ENCODE assay signal across 33 cellular contexts in the genomic region with DNA sequence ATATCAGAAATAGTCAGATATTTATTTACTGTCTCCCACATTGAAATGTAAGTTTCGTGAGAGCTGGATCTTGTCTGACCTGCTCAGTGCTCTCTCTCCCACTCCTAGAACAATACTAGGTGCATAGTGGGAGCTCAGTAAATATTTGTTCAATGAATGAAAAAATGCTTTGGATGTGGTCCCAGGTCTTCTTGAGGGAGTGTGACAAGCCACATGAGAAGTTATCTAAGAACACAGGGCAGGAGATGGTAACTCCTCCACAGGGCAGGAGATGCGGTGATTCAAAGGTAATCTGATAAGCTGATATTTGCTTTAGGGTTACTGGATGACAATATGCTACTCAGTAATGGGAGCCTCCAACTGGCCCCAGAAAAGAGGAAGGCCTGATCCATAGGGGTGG. TPM values are rescaled to one million over a fixed set of nuclear protein-coding genes. Genes with fewer than 3 reads are reported as not detected.
DNase-seq lines count a peak whose midpoint lies in the region; ATAC-seq, FAIRE-seq and TF ChIP-seq lines count a peak whose summit lies in the region.
"Had no signal": no experiment of that assay in that cellular context is flagged by ENCODE, and none has a peak within 500 bp of the region (broad histone marks: within the 10 kb centered on the region; RNA-seq: fewer than 3 reads in every experiment).

No MANE protein-coding gene starts in this region.

- POLR2A ChIA-PET in OCI-LY7 (lab: Charles Lee), result no interaction called here

- H3K4me3 ChIP-seq in endodermal cell (ENCODE audit: low read length) (no peak overlapping the region), pancreas (no peak overlapping the region), OCI-LY7 (ENCODE audit: low read depth, low read length, poor library complexity, severe bottlenecking) (no peak overlapping the region), heart left ventricle (no peak overlapping the region)
- H3K4me3 ChIP-seq: cardiac muscle cell, colonic mucosa, tibial nerve had no signal

- intact Hi-C loops in pancreas (cut with DNase I), result no loop called here
- intact Hi-C loops in posterior vena cava (cut with DNase I), result no loop called here
- intact Hi-C loops in OCI-LY7 (cut with micrococcal nuclease; ENCODE audit: unreplicated experiment), result no loop called here
- intact Hi-C loops in heart left ventricle (cut with DNase I), result loop anchor here in 1 of 10 donors (5.0 kb wide), 1 partner anchor 44 kb away; no protein-coding TSS in a partner anchor

- H2AFZ ChIP-seq in OCI-LY7 (ENCODE audit: low read length), result no peak overlapping the region

- no peaks in the 10 kb centered on the region for H3K4me1 Mint-ChIP-seq in activated naive CD4-positive, alpha-beta T cell treated with anti-CD3 and anti-CD28 coated beads, Interleukin-2, amount 50 U/mL, for 24 hours
- H3K4me1 Mint-ChIP-seq in endodermal cell, result peaks cover 26% of the 10 kb centered on the region
- H3K4me1 Mint-ChIP-seq: activated naive CD8-positive, alpha-beta T cell treated with anti-CD3 and anti-CD28 coated beads for 36 hours; CD8-positive, alpha-beta memory T cell; natural killer cell had no signal

- H3K79me2 ChIP-seq in OCI-LY7 (ENCODE audit: insufficient read depth, low read depth, low read length), result no peaks in the 10 kb centered on the region

- no peaks in the 10 kb centered on the region for H3K9me3 ChIP-seq in endodermal cell (ENCODE audit: control insufficient read depth, low read length)
- no peaks in the 10 kb centered on the region for H3K9me3 ChIP-seq in pancreas
- no peaks in the 10 kb centered on the region for H3K9me3 ChIP-seq in OCI-LY7 (ENCODE audit: low read length)
- H3K9me3 ChIP-seq in heart left ventricle, result no peaks in the 10 kb centered on the region
- H3K9me3 ChIP-seq: BE2C, colonic mucosa, tibial nerve had no signal

- H3K4me3 Mint-ChIP-seq in activated naive CD4-positive, alpha-beta T cell treated with anti-CD3 and anti-CD28 coated beads, Interleukin-2, amount 50 U/mL, for 24 hours, result no peak overlapping the region
- H3K4me3 Mint-ChIP-seq in endodermal cell, result no peak overlapping the region
- H3K4me3 Mint-ChIP-seq: activated naive CD8-positive, alpha-beta T cell treated with anti-CD3 and anti-CD28 coated beads for 36 hours; CD8-positive, alpha-beta memory T cell; H9; natural killer cell; stimulated activated effector memory CD8-positive, alpha-beta T cell treated with anti-CD3 and anti-CD28 coated beads, Interleukin-12 subunit alpha, Interleukin-12 subunit beta, amount 100 ng/mL, for 72 hours; T-cell had no signal

- no peaks in the 10 kb centered on the region for H3K36me3 ChIP-seq in endodermal cell (ENCODE audit: control insufficient read depth, insufficient read depth, low read length)
- no peaks in the 10 kb centered on the region for H3K36me3 ChIP-seq in pancreas
- H3K36me3 ChIP-seq in OCI-LY7 (ENCODE audit: insufficient read depth, low read length), result no peaks in the 10 kb centered on the region
- no peaks in the 10 kb centered on the region for H3K36me3 ChIP-seq in heart left ventricle
- H3K36me3 ChIP-seq: BE2C, cardiac muscle cell, colonic mucosa, tibial nerve had no signal

- H3K4me1 ChIP-seq in endodermal cell (ENCODE audit: control insufficient read depth, insufficient read depth, low read length), result peaks cover 15% of the 10 kb centered on the region
- H3K4me1 ChIP-seq in pancreas, result peaks cover 0 to 9% (median 6%) of the 10 kb centered on the region in 3 donors
- no peaks in the 10 kb centered on the region for H3K4me1 ChIP-seq in OCI-LY7 (ENCODE audit: insufficient read depth, low read length, poor library complexity, severe bottlenecking)
- peaks cover 0 to 16% (median 2%) of the 10 kb centered on the region in 12 donors for H3K4me1 ChIP-seq in heart left ventricle
- H3K4me1 ChIP-seq: BE2C, colonic mucosa, tibial nerve had no signal

- H3K27me3 ChIP-seq in endodermal cell (ENCODE audit: control insufficient read depth, insufficient read depth, low read length, poor library complexity, severe bottlenecking) (no peaks in the 10 kb centered on the region), pancreas (no peaks in the 10 kb centered on the region), heart left ventricle (no peaks in the 10 kb centered on the region)
- H3K27me3 ChIP-seq: BE2C, cardiac muscle cell, colonic mucosa, tibial nerve had no signal

- DNase-seq in activated naive CD4-positive, alpha-beta T cell treated with anti-CD3 and anti-CD28 coated beads, Interleukin-2, amount 50 U/mL, for 72 hours (ENCODE audit: low spot score in 2 of 2), result no peak
- DNase-seq in NCI-H2029 treated with DMSO at 0.1 percent for 48 hours (lab: John Stamatoyannopoulos, UW) (peak; percentile 71), endodermal cell (peak; percentile 15), pancreas (no peak), posterior vena cava (ENCODE audit: low spot score) (no peak), OCI-LY7 (ENCODE audit: low spot score) (no peak), heart left ventricle (no peak)
- DNase-seq: activated CD4-positive, alpha-beta T cell treated with anti-CD3 and anti-CD28 coated beads, Interleukin-2, amount 50 U/mL, for 1 hour; activated CD4-positive, CD25-positive, alpha-beta regulatory T cell; activated effector memory CD4-positive, alpha-beta T cell treated with Interleukin-2 at 50 U/mL for 16 hours; activated naive CD8-positive, alpha-beta T cell treated with anti-CD3 and anti-CD28 coated beads for 36 hours; activated T-cell treated with anti-CD3 and anti-CD28 coated beads, Interleukin-2, amount 50 U/mL, for 1 hour; aorta; BE2C; CD8-positive, alpha-beta memory T cell; colonic mucosa; DMS 273 treated with DMSO at 0.1 percent for 48 hours; effector CD8-positive, alpha-beta T cell; H9; midbrain; natural killer cell; NCI-H1436 treated with DMSO at 0.1 percent for 48 hours; NCI-H2171; NCI-H69; occipital lobe; RPMI8226; T-cell had no signal

- no peaks in the 10 kb centered on the region for H3K27me3 Mint-ChIP-seq in activated naive CD4-positive, alpha-beta T cell treated with anti-CD3 and anti-CD28 coated beads, Interleukin-2, amount 50 U/mL, for 24 hours
- no peaks in the 10 kb centered on the region for H3K27me3 Mint-ChIP-seq in endodermal cell (ENCODE audit: insufficient read depth)
- H3K27me3 Mint-ChIP-seq: activated naive CD8-positive, alpha-beta T cell treated with anti-CD3 and anti-CD28 coated beads for 36 hours had no signal

- no peak for ATAC-seq in activated naive CD4-positive, alpha-beta T cell treated with anti-CD3 and anti-CD28 coated beads, Interleukin-2, amount 50 U/mL, for 72 hours
- ATAC-seq in pancreas (peak; percentile 55 to 88 (median 66)), heart left ventricle (no peak)
- ATAC-seq: natural killer cell; stimulated activated effector memory CD8-positive, alpha-beta T cell treated with anti-CD3 and anti-CD28 coated beads, Interleukin-12 subunit alpha, Interleukin-12 subunit beta, amount 100 ng/mL, for 72 hours; T-cell had no signal

- TF ChIP-seq POLR2A in heart left ventricle (IDR thresholded peaks at IDR 0.05), result no peak

- CTCF ChIA-PET in OCI-LY7 (lab: Charles Lee; ENCODE audit: unreplicated experiment), result no interaction called here

- no peak overlapping the region for H3K9ac ChIP-seq in endodermal cell (ENCODE audit: extremely low read depth, low read length, poor library complexity, severe bottlenecking)

- H3K4me2 ChIP-seq in OCI-LY7 (ENCODE audit: low read length), result no peak overlapping the region

- FAIRE-seq in pancreas (lab: Jason Lieb, UNC), result no peak
- FAIRE-seq: GM12892 had no signal

- H3K27ac ChIP-seq in endodermal cell (ENCODE audit: low read depth, low read length) (no peak overlapping the region), pancreas (peak overlapping the region in 1 of 4 donors; percentile 34), OCI-LY7 (ENCODE audit: low read depth, low read length, poor library complexity, severe bottlenecking) (no peak overlapping the region), heart left ventricle (no peak overlapping the region)
- H3K27ac ChIP-seq: cardiac muscle cell, colonic mucosa, epithelial cell of prostate, tibial nerve had no signal

- peak overlapping the region; percentile 9 for H3K27ac Mint-ChIP-seq in activated naive CD4-positive, alpha-beta T cell treated with anti-CD3 and anti-CD28 coated beads, Interleukin-2, amount 50 U/mL, for 24 hours
- no peak overlapping the region for H3K27ac Mint-ChIP-seq in activated naive CD4-positive, alpha-beta T cell treated with anti-CD3 and anti-CD28 coated beads, Interleukin-2, amount 50 U/mL, for 72 hours
- no peak overlapping the region for H3K27ac Mint-ChIP-seq in endodermal cell
- H3K27ac Mint-ChIP-seq: activated naive CD8-positive, alpha-beta T cell treated with anti-CD3 and anti-CD28 coated beads for 36 hours; H9; natural killer cell; stimulated activated effector memory CD8-positive, alpha-beta T cell treated with anti-CD3 and anti-CD28 coated beads, Interleukin-12 subunit alpha, Interleukin-12 subunit beta, amount 100 ng/mL, for 72 hours; T-cell had no signal

- no peaks in the 10 kb centered on the region for H3K9me3 Mint-ChIP-seq in activated naive CD4-positive, alpha-beta T cell treated with anti-CD3 and anti-CD28 coated beads, Interleukin-2, amount 50 U/mL, for 24 hours
- no peaks in the 10 kb centered on the region for H3K9me3 Mint-ChIP-seq in activated naive CD4-positive, alpha-beta T cell treated with anti-CD3 and anti-CD28 coated beads, Interleukin-2, amount 50 U/mL, for 72 hours
- H3K9me3 Mint-ChIP-seq in endodermal cell, result no peaks in the 10 kb centered on the region
- H3K9me3 Mint-ChIP-seq: activated naive CD8-positive, alpha-beta T cell treated with anti-CD3 and anti-CD28 coated beads for 36 hours; CD8-positive, alpha-beta memory T cell; H9; natural killer cell; stimulated activated effector memory CD8-positive, alpha-beta T cell treated with anti-CD3 and anti-CD28 coated beads, Interleukin-12 subunit alpha, Interleukin-12 subunit beta, amount 100 ng/mL, for 72 hours; T-cell had no signal

- no peaks in the 10 kb centered on the region for H3K9me2 ChIP-seq in OCI-LY7 (ENCODE audit: insufficient read depth, low read length)

- no peak for TF ChIP-seq CTCF in endodermal cell (conservative IDR thresholded peaks at IDR 0.05)
- no peak for TF ChIP-seq CTCF in pancreas (IDR thresholded peaks at IDR 0.05)
- TF ChIP-seq CTCF in OCI-LY7 (conservative IDR thresholded peaks at IDR 0.05; ENCODE audit: low read length), result no peak
- no peak for TF ChIP-seq CTCF in heart left ventricle (IDR thresholded peaks at IDR 0.05)

- 97 to 100% methylated on average over 1 to 2 of the region's 2 CpGs for WGBS in endodermal cell (ENCODE audit: insufficient coverage in 1 of 2, insufficient read length in 1 of 2), 2 experiments
- WGBS in pancreas, 2 donors, result 26 to 29% methylated on average over 2 of the region's 2 CpGs
- WGBS in heart left ventricle, 4 donors, result 97 to 100% (median 98%) methylated on average over 2 of the region's 2 CpGs

- H3K36me3 Mint-ChIP-seq in activated naive CD4-positive, alpha-beta T cell treated with anti-CD3 and anti-CD28 coated beads, Interleukin-2, amount 50 U/mL, for 24 hours, result no peaks in the 10 kb centered on the region
- no peaks in the 10 kb centered on the region for H3K36me3 Mint-ChIP-seq in activated naive CD4-positive, alpha-beta T cell treated with anti-CD3 and anti-CD28 coated beads, Interleukin-2, amount 50 U/mL, for 72 hours
- H3K36me3 Mint-ChIP-seq in endodermal cell (ENCODE audit: low read depth), result no peaks in the 10 kb centered on the region
- H3K36me3 Mint-ChIP-seq: activated naive CD8-positive, alpha-beta T cell treated with anti-CD3 and anti-CD28 coated beads for 36 hours; CD8-positive, alpha-beta memory T cell; natural killer cell; stimulated activated effector memory CD8-positive, alpha-beta T cell treated with anti-CD3 and anti-CD28 coated beads, Interleukin-12 subunit alpha, Interleukin-12 subunit beta, amount 100 ng/mL, for 72 hours; T-cell had no signal

- BruUV-seq in OCI-LY7 (replicated peaks; lab: Mats Ljungman, UMichigan), result no TSS peak

- no peaks in the 10 kb centered on the region for H4K20me1 ChIP-seq in OCI-LY7 (ENCODE audit: insufficient read depth, low read length)

RNA-seq across cellular contexts. Expression of a gene that starts 25.8 kb away (rescaled TPM):
- not detected for total RNA-seq in activated naive CD4-positive, alpha-beta T cell treated with anti-CD3 and anti-CD28 coated beads, Interleukin-2, amount 50 U/mL, for 72 hours
- total RNA-seq in endodermal cell (not detected), pancreas (under 1 TPM in 1 of 6 donors, not detected in 5; 0.06 TPM), posterior vena cava (not detected), OCI-LY7 (2022) (not detected in 2 replicates), heart left ventricle (1 to 10 TPM in 1 of 9 donors, under 1 TPM in 3, not detected in 5; 0.05 to 1.1 (median 0.05) TPM)
- not detected for polyA plus RNA-seq in endodermal cell (2013, experiment 1 of 2)
- not detected for polyA plus RNA-seq in endodermal cell (2013, experiment 2 of 2)
- polyA plus RNA-seq in pancreas (under 1 TPM in 1 of 2 donors, not detected in 1; 0.05 TPM), heart left ventricle (under 1 TPM in 1 of 2 donors, not detected in 1; 0.01 TPM)
- total RNA-seq in OCI-LY7 (2014; rRNA removed; shearing (Covaris generic)), result not detected in 2 replicates
- total RNA-seq: activated naive CD8-positive, alpha-beta T cell treated with anti-CD3 and anti-CD28 coated beads for 36 hours; aorta; CD8-positive, alpha-beta memory T cell; H9; natural killer cell; occipital lobe; T-cell; tibial nerve had no signal
- polyA plus RNA-seq: aorta; cardiac muscle cell; CD8-positive, alpha-beta memory T cell had no signal

RNA-seq across cellular contexts. Expression of a gene that starts 47.8 kb away (rescaled TPM):
- total RNA-seq in activated naive CD4-positive, alpha-beta T cell treated with anti-CD3 and anti-CD28 coated beads, Interleukin-2, amount 50 U/mL, for 72 hours, result not detected
- total RNA-seq in endodermal cell (not detected), pancreas (under 1 TPM in 2 of 6 donors, not detected in 4; 0.09 to 0.31 TPM), posterior vena cava (not detected), OCI-LY7 (2022) (not detected in 2 replicates), heart left ventricle (not detected)
- polyA plus RNA-seq in endodermal cell (2013, experiment 1 of 2), result not detected
- not detected for polyA plus RNA-seq in endodermal cell (2013, experiment 2 of 2)
- polyA plus RNA-seq in pancreas (under 1 TPM; 0.04 to 0.05 TPM), heart left ventricle (not detected)
- not detected in 2 replicates for total RNA-seq in OCI-LY7 (2014; rRNA removed; shearing (Covaris generic))
- total RNA-seq: activated naive CD8-positive, alpha-beta T cell treated with anti-CD3 and anti-CD28 coated beads for 36 hours; aorta; CD8-positive, alpha-beta memory T cell; natural killer cell; occipital lobe; T-cell; tibial nerve had no signal
- polyA plus RNA-seq: aorta; CD8-positive, alpha-beta memory T cell had no signal

Comparison
In these comparisons a context has a peak if more than half of its experiments do, and no peak if none do; other contexts are left out.
1. ATAC-seq: peak in pancreas (4 of 4); none in activated naive CD4-positive, alpha-beta T cell treated with anti-CD3 and anti-CD28 coated beads, Interleukin-2, amount 50 U/mL, for 72 hours (0 of 2) and heart left ventricle (0 of 4).
2. DNase-seq: peak in NCI-H2029 treated with DMSO at 0.1 percent for 48 hours (single experiment) and endodermal cell (single experiment); none in activated naive CD4-positive, alpha-beta T cell treated with anti-CD3 and anti-CD28 coated beads, Interleukin-2, amount 50 U/mL, for 72 hours (0 of 2), pancreas (0 of 6), posterior vena cava (single experiment), OCI-LY7 (single experiment) and heart left ventricle (0 of 5).